11 cellular contexts compared by ENCODE assay signal in genomic region chr6:32982702-32983492, GRCh38. TPM values are rescaled to one million over a fixed set of nuclear protein-coding genes. Genes with fewer than 3 reads are reported as not detected.
DNase-seq lines count a peak whose midpoint lies in the region; ATAC-seq and TF ChIP-seq lines count a peak whose summit lies in the region.
"Had no signal": no experiment of that assay in that cellular context is flagged by ENCODE, and none has a peak within 500 bp of the region (broad histone marks: within the 10 kb centered on the region; RNA-seq: fewer than 3 reads in every experiment).

No MANE protein-coding gene starts in this region.

- H3K27ac Mint-ChIP-seq in activated naive CD4-positive, alpha-beta T cell treated with anti-CD3 and anti-CD28 coated beads for 36 hours = peak overlapping the region; percentile 28

- no peak for ATAC-seq in GM18502 (IDR thresholded peaks at IDR 0.05; ENCODE audit: poor library complexity, unreplicated experiment)
- no peak for ATAC-seq in left lung

- no peaks in the 10 kb centered on the region for H3K9me3 ChIP-seq in stomach
- no peaks in the 10 kb centered on the region for H3K9me3 ChIP-seq in left lung

- intact Hi-C loops in activated naive CD4-positive, alpha-beta T cell treated with anti-CD3 and anti-CD28 coated beads for 36 hours (cut with micrococcal nuclease) = no loop called here
- intact Hi-C loops in stomach (cut with DNase I; ENCODE audit: low total_unique reads) (no loop called here), left lung (cut with DNase I) (loop anchor here (5.0 to 10.0 kb wide), 2 partner anchors 48 to 96 kb away; no protein-coding TSS in a partner anchor)

- no peak overlapping the region for H3K4me3 Mint-ChIP-seq in activated naive CD4-positive, alpha-beta T cell treated with anti-CD3 and anti-CD28 coated beads for 36 hours
- H3K4me3 Mint-ChIP-seq: activated T-cell treated with anti-CD3 and anti-CD28 coated beads, Interleukin-2, amount 50 U/mL, for 4 hours had no signal

- peaks cover 41 to 73% (median 66%) of the 10 kb centered on the region in 4 donors for H3K4me1 ChIP-seq in stomach
- H3K4me1 ChIP-seq in left lung = peaks cover 0 to 46% of the 10 kb centered on the region in 2 donors

- H3K36me3 ChIP-seq in stomach (peaks cover 39 to 45% (median 43%) of the 10 kb centered on the region in 4 donors), left lung (peaks cover 7 to 45% of the 10 kb centered on the region in 2 donors)

- TF ChIP-seq POLR2A in stomach (IDR thresholded peaks at IDR 0.05) = no peak

- no peak for DNase-seq in activated naive CD4-positive, alpha-beta T cell treated with anti-CD3 and anti-CD28 coated beads for 36 hours
- no peak for DNase-seq in activated naive CD4-positive, alpha-beta T cell (lab: John Stamatoyannopoulos, UW)
- DNase-seq in NCI-H82 (lab: John Stamatoyannopoulos, UW) (peak; percentile 88), epithelial cell of prostate (ENCODE audit: low read depth, low spot score) (no peak), stomach (peak; percentile 48), left lung (no peak), SKM-1 treated with dmso at 0.1 percent for 144 hours (lab: John Stamatoyannopoulos, UW; ENCODE audit: unreplicated experiment) (no peak)
- DNase-seq: activated T-cell treated with anti-CD3 and anti-CD28 coated beads, Interleukin-2, amount 50 U/mL, for 4 hours; islet precursor cell had no signal

- WGBS in stomach, 5 donors = 35 to 52% (median 36%) methylated on average over 6 of the region's 6 CpGs

- no peak for TF ChIP-seq EP300 in stomach (IDR thresholded peaks at IDR 0.05)

- H3K4me1 Mint-ChIP-seq in activated naive CD4-positive, alpha-beta T cell treated with anti-CD3 and anti-CD28 coated beads for 36 hours (ENCODE audit: low read depth) = peaks cover 24% of the 10 kb centered on the region

- H3K27ac ChIP-seq in epithelial cell of prostate (peak overlapping the region; percentile 21), stomach (peak overlapping the region; percentile 23 to 76 (median 64)), left lung (peak overlapping the region in 1 of 2 donors; percentile 55)

- CTCF ChIA-PET in activated naive CD4-positive, alpha-beta T cell treated with anti-CD3 and anti-CD28 coated beads for 36 hours (lab: Charles Lee) = interaction anchor here (0.6 to 8.2 kb wide), 9 partner anchors 13 to 144 kb away, joined by 3 to 145 read pairs (median 51); partner anchors contain the start of genes BRD2, HLA-DMA, HLA-DMB and TAP2

- no peak for TF ChIP-seq CTCF in stomach (IDR thresholded peaks at IDR 0.05)
- no peak for TF ChIP-seq CTCF in left lung (IDR thresholded peaks at IDR 0.05)

- H3K4me3 ChIP-seq in stomach (no peak overlapping the region), left lung (no peak overlapping the region)
- H3K4me3 ChIP-seq: skin epidermis had no signal

- no peaks in the 10 kb centered on the region for H3K9me3 Mint-ChIP-seq in activated naive CD4-positive, alpha-beta T cell treated with anti-CD3 and anti-CD28 coated beads for 36 hours
- H3K9me3 Mint-ChIP-seq: activated T-cell treated with anti-CD3 and anti-CD28 coated beads, Interleukin-2, amount 50 U/mL, for 4 hours had no signal

- no peaks in the 10 kb centered on the region for H3K27me3 Mint-ChIP-seq in activated naive CD4-positive, alpha-beta T cell treated with anti-CD3 and anti-CD28 coated beads for 36 hours (ENCODE audit: low read depth)

- peaks cover 33% of the 10 kb centered on the region for H3K36me3 Mint-ChIP-seq in activated naive CD4-positive, alpha-beta T cell treated with anti-CD3 and anti-CD28 coated beads for 36 hours (ENCODE audit: low read depth)

- no peaks in the 10 kb centered on the region for H3K27me3 ChIP-seq in stomach
- no peaks in the 10 kb centered on the region for H3K27me3 ChIP-seq in left lung

RNA-seq across cellular contexts. Expression of gene BRD2, which starts 14.5 kb away (rescaled TPM):
- total RNA-seq in activated naive CD4-positive, alpha-beta T cell treated with anti-CD3 and anti-CD28 coated beads for 36 hours = 100 to 1,000 TPM; 168 to 197 TPM
- 100 to 1,000 TPM; 111 to 538 (median 190) TPM for total RNA-seq in stomach
- polyA plus RNA-seq in stomach = 10 to 100 TPM; 70.7 to 78.7 (median 74.4) TPM
- total RNA-seq in left lung = 100 to 1,000 TPM; 125 to 174 TPM

RNA-seq across cellular contexts. Expression of gene HLA-DOA, which starts 26.5 kb away (rescaled TPM):
- total RNA-seq in activated naive CD4-positive, alpha-beta T cell treated with anti-CD3 and anti-CD28 coated beads for 36 hours = 1 to 10 TPM; 1.4 to 1.6 TPM
- total RNA-seq in stomach (1 to 10 TPM in 2 of 5 donors, under 1 TPM in 2, not detected in 1; 0.45 to 3.9 (median 1.9) TPM), left lung (10 to 100 TPM; 15.3 to 20.6 TPM)
- 1 to 10 TPM in 1 of 3 donors, under 1 TPM in 2; 0.62 to 2.1 (median 0.92) TPM for polyA plus RNA-seq in stomach

RNA-seq across cellular contexts. Expression of gene HLA-DMA, which starts 30.0 kb away (rescaled TPM):
- 10 to 100 TPM; 12.7 to 14.5 TPM for total RNA-seq in activated naive CD4-positive, alpha-beta T cell treated with anti-CD3 and anti-CD28 coated beads for 36 hours
- total RNA-seq in stomach (100 to 1,000 TPM in 1 of 5 donors, 10 to 100 TPM in 2, 1 to 10 TPM in 1, under 1 TPM in 1; 0.87 to 129 (median 34.4) TPM), left lung (100 to 1,000 TPM; 128 to 159 TPM)
- polyA plus RNA-seq in stomach = 10 to 100 TPM; 15.1 to 93.2 (median 30.0) TPM

RNA-seq across cellular contexts. Expression of gene HLA-DMB, which starts 42.1 kb away (rescaled TPM):
- total RNA-seq in activated naive CD4-positive, alpha-beta T cell treated with anti-CD3 and anti-CD28 coated beads for 36 hours = 1 to 10 TPM in 1 of 2 experiments, under 1 TPM in 1; 0.76 to 1.3 TPM
- total RNA-seq in stomach = 10 to 100 TPM in 2 of 5 donors, 1 to 10 TPM in 2, not detected in 1; 7.6 to 27.1 (median 13.4) TPM
- 10 to 100 TPM in 2 of 3 donors, 1 to 10 TPM in 1; 8.1 to 25.3 (median 11.8) TPM for polyA plus RNA-seq in stomach
- total RNA-seq in left lung = 10 to 100 TPM; 59.0 to 91.0 TPM

Comparison
In these comparisons a context has a peak if more than half of its experiments do, and no peak if none do; other contexts are left out.
1. DNase-seq: peak in NCI-H82 (single experiment) and stomach (single experiment); none in activated naive CD4-positive, alpha-beta T cell treated with anti-CD3 and anti-CD28 coated beads for 36 hours (single experiment), activated naive CD4-positive, alpha-beta T cell (0 of 4), epithelial cell of prostate (single experiment), left lung (0 of 2) and SKM-1 treated with dmso at 0.1 percent for 144 hours (single experiment).
2. intact Hi-C loops: an anchor here in left lung (5.0 to 10.0 kb wide); none called in activated naive CD4-positive, alpha-beta T cell treated with anti-CD3 and anti-CD28 coated beads for 36 hours and stomach.